In the genomic region with DNA sequence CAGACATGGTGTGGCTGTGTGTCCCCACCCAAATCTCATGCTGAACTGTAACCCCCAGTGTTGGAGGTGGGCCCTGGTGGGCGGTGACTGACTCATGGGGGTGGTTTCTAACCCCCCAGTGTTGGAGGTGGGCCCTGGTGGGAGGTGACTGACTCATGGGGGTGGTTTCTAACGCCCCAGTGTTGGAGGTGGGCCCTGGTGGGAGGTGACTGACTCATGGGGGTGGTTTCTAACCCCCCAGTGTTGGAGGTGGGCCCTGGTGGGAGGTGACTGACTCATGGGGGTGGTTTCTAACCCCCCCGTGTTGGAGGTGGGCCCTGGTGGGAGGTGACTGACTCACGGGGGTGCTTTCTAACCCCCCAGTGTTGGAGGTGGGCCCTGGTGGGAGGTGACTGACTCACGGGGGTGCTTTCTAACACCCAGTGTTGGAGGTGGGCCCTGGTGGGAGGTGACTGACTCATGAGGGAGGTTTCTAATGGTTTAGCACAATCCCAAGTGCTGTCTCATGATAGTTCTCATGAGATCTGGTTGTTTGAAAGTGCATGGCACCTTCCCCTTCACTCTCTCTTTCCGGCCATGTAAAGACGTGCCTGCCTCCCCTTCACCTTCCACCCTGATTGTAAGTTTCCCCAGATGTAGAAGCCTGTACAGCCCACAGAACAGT, we compare ENCODE assay signal across 8 cellular contexts.
A peak's percentile ranks its signal among the peaks of the same experiment; 100 is the strongest.
DNase-seq lines count a peak whose midpoint lies in the region; ATAC-seq and TF ChIP-seq lines count a peak whose summit lies in the region.
"Not testable (repeated sequence)": the region's sequence is repeated elsewhere in the genome, so short reads cannot be mapped to it uniquely, and the experiment has no call there.

No MANE protein-coding gene starts in this region.

- H3K27ac Mint-ChIP-seq in activated naive CD8-positive, alpha-beta T cell treated with anti-CD3 and anti-CD28 coated beads, Interleukin-2, amount 50 U/mL, for 24 hours, result peak overlapping the region; percentile 78
- peak overlapping the region; percentile 31 for H3K27ac Mint-ChIP-seq in neural crest cell (ENCODE audit: unreplicated experiment)

- not testable (repeated sequence) for H3K36me3 Mint-ChIP-seq in activated naive CD8-positive, alpha-beta T cell treated with anti-CD3 and anti-CD28 coated beads, Interleukin-2, amount 50 U/mL, for 24 hours (ENCODE audit: low read depth); neural crest cell (ENCODE audit: low read depth)

- peaks cover 25% of the 10 kb centered on the region for H3K4me1 Mint-ChIP-seq in activated naive CD8-positive, alpha-beta T cell treated with anti-CD3 and anti-CD28 coated beads, Interleukin-2, amount 50 U/mL, for 24 hours
- peaks cover 66% of the 10 kb centered on the region for H3K4me1 Mint-ChIP-seq in neural crest cell

- H3K4me3 ChIP-seq in AG10803 (ENCODE audit: low read length); fibroblast of pulmonary artery (replicated peaks; ENCODE audit: low read depth, low read length): not testable (repeated sequence)

- ATAC-seq in activated naive CD8-positive, alpha-beta T cell treated with anti-CD3 and anti-CD28 coated beads, Interleukin-2, amount 50 U/mL, for 24 hours, result peak; percentile 42
- ATAC-seq in stimulated activated naive CD8-positive, alpha-beta T cell treated with anti-CD3 and anti-CD28 coated beads, Interleukin-15, Interleukin-2, amounts not matched to agents 100 U/mL and 50 U/mL, for 24 hours, result peak; percentile 39

- H3K27me3 Mint-ChIP-seq in activated naive CD8-positive, alpha-beta T cell treated with anti-CD3 and anti-CD28 coated beads, Interleukin-2, amount 50 U/mL, for 24 hours; neural crest cell (ENCODE audit: low read depth): not testable (repeated sequence)

- DNase-seq in AG10803 (ENCODE audit: low read depth) (peak; percentile 64), NCI-H226 (peak; percentile 58), fibroblast of pulmonary artery (ENCODE audit: low read depth) (peak; percentile 46)
- peak in 2 of 3 experiments; percentile 3 to 32 for DNase-seq in activated CD8-positive, alpha-beta memory T cell treated with anti-CD3 and anti-CD28 coated beads for 48 hours (ENCODE audit: low read depth in 2 of 3, low spot score in 2 of 3)
- peak; percentile 27 for DNase-seq in activated naive CD8-positive, alpha-beta T cell treated with anti-CD3 and anti-CD28 coated beads, Interleukin-2, amount 50 U/mL, for 24 hours
- not testable (repeated sequence) for DNase-seq in neural crest cell (ENCODE audit: low read depth, low spot score)
- DNase-seq in stimulated activated CD4-positive, alpha-beta T cell treated with anti-CD3 and anti-CD28 coated beads, Interleukin-2, amount 100 ng/mL, for 24 hours, result peak; percentile 7 to 24
- DNase-seq in stimulated activated naive CD8-positive, alpha-beta T cell treated with anti-CD3 and anti-CD28 coated beads, Interleukin-15, Interleukin-2, amounts not matched to agents 100 U/mL and 50 U/mL, for 24 hours, result peak; percentile 28

- H3K4me3 Mint-ChIP-seq in activated naive CD8-positive, alpha-beta T cell treated with anti-CD3 and anti-CD28 coated beads, Interleukin-2, amount 50 U/mL, for 24 hours; neural crest cell: not testable (repeated sequence)

- TF ChIP-seq CTCF in AG10803 (conservative IDR thresholded peaks at IDR 0.05; ENCODE audit: low read length); fibroblast of pulmonary artery (IDR thresholded peaks at IDR 0.05; ENCODE audit: low read length, missing control alignments); neural crest cell (conservative IDR thresholded peaks at IDR 0.05): not testable (repeated sequence)

- H3K9me3 Mint-ChIP-seq in activated naive CD8-positive, alpha-beta T cell treated with anti-CD3 and anti-CD28 coated beads, Interleukin-2, amount 50 U/mL, for 24 hours; neural crest cell: not testable (repeated sequence)
